Comparison of ENCODE assay signal across 8 cellular contexts in genomic region chr17:30092886-30093285, GRCh38. TPM values are rescaled to one million over a fixed set of nuclear protein-coding genes. Genes with fewer than 3 reads are reported as not detected.
DNase-seq lines count a peak whose midpoint lies in the region; ATAC-seq and TF ChIP-seq lines count a peak whose summit lies in the region.
"Had no signal": no experiment of that assay in that cellular context is flagged by ENCODE, and none has a peak within 500 bp of the region (broad histone marks: within the 10 kb centered on the region; RNA-seq: fewer than 3 reads in every experiment).

No MANE protein-coding gene starts in this region.

- no peaks in the 10 kb centered on the region for H3K27me3 ChIP-seq in SK-N-SH (ENCODE audit: insufficient read depth)
- H3K27me3 ChIP-seq in KMS-11 (ENCODE audit: insufficient read depth, low read depth) = no peaks in the 10 kb centered on the region; the same call in 1 of the 2 replicates
- H3K27me3 ChIP-seq in foreskin keratinocyte = peaks cover 30% of the 10 kb centered on the region

- no peak overlapping the region for H3K4me3 ChIP-seq in SK-N-SH (ENCODE audit: low read depth in 2 of 2, low read length in 1 of 2)
- H3K4me3 ChIP-seq in KMS-11 (IDR thresholded peaks at IDR 0.05; ENCODE audit: insufficient read depth, low read depth, low read length) = no peak overlapping the region
- peak overlapping the region; percentile 27; the same call in 1 of the 2 replicates for H3K4me3 ChIP-seq in SK-N-MC
- H3K4me3 ChIP-seq: HAP-1 had no signal

- no peak overlapping the region for H3K4me2 ChIP-seq in SK-N-SH
- H3K4me2 ChIP-seq in KMS-11 = no peak overlapping the region; the same call in 1 of the 2 replicates

- TF ChIP-seq CTCF in SK-N-SH (IDR thresholded peaks at IDR 0.05) (no peak), KMS-11 (conservative IDR thresholded peaks at IDR 0.05; ENCODE audit: low read depth, low read length) (no peak), foreskin keratinocyte (conservative IDR thresholded peaks at IDR 0.05) (no peak)

- H3K9me2 ChIP-seq in SK-N-SH = no peaks in the 10 kb centered on the region

- peaks cover 25% of the 10 kb centered on the region for H3F3A ChIP-seq in SK-N-SH (replicated peaks; ENCODE audit: insufficient read depth)

- 0 out of 2 replicates have a peak overlapping the region, but pooled peaks have one; percentile 78 for H2AFZ ChIP-seq in SK-N-SH (ENCODE audit: low read depth)
- peak overlapping the region; percentile 48; the same call in 1 of the 2 replicates for H2AFZ ChIP-seq in KMS-11 (ENCODE audit: low read depth)

- no peaks in the 10 kb centered on the region for H3K36me3 ChIP-seq in SK-N-SH (replicated peaks in 1 of 2; ENCODE audit: control insufficient read depth in 1 of 2, insufficient read depth in 2 of 2, low read length in 1 of 2)
- H3K36me3 ChIP-seq in KMS-11 (ENCODE audit: insufficient read depth) = no peaks in the 10 kb centered on the region
- no peaks in the 10 kb centered on the region for H3K36me3 ChIP-seq in SK-N-MC (ENCODE audit: insufficient read depth, low read length)
- H3K36me3 ChIP-seq: HAP-1 had no signal

- no peak overlapping the region for H3K9ac ChIP-seq in SK-N-SH
- no peak overlapping the region for H3K9ac ChIP-seq in KMS-11
- H3K9ac ChIP-seq in SK-N-MC (ENCODE audit: insufficient read length) = peak overlapping the region; percentile 46

- POLR2A ChIA-PET in SK-N-SH (lab: Yijun Ruan, JAX) = no interaction called here

- CTCF ChIA-PET in SK-N-SH (lab: Yijun Ruan, JAX) = interaction anchor here (0.6 to 6.8 kb wide), 84 partner anchors 11 to 969 kb away, joined by 3 to 81 read pairs (median 4); partner anchors contain the start of genes EFCAB5, MYO18A and SSH2

- TF ChIP-seq RAD21 in SK-N-SH (IDR thresholded peaks at IDR 0.05; ENCODE audit: low read length) = no peak

- DNase-seq in SK-N-SH (no peak), SK-N-MC (ENCODE audit: low read depth, low spot score) (no peak), foreskin keratinocyte (no peak)

- H3K4me1 ChIP-seq in SK-N-SH (ENCODE audit: control insufficient read depth in 1 of 2, insufficient read depth in 2 of 2, low read depth in 1 of 2, low read length in 1 of 2) = peaks cover 0 to 31% of the 10 kb centered on the region in 2 experiments; a peak in 2 of 4 replicates
- peaks cover 11% of the 10 kb centered on the region for H3K4me1 ChIP-seq in KMS-11 (ENCODE audit: low read depth, poor library complexity, severe bottlenecking)
- no peaks in the 10 kb centered on the region for H3K4me1 ChIP-seq in foreskin keratinocyte
- H3K4me1 ChIP-seq: HAP-1 had no signal

- no peaks in the 10 kb centered on the region for H4K20me1 ChIP-seq in SK-N-SH (ENCODE audit: insufficient read depth)
- no peaks in the 10 kb centered on the region for H4K20me1 ChIP-seq in KMS-11 (ENCODE audit: insufficient read depth)

- ATAC-seq in SK-N-SH treated with all-trans-retinoic acid at 6 μM for 48 hours (no peak), HG03378 (IDR thresholded peaks at IDR 0.05; ENCODE audit: unreplicated experiment) (no peak), GM18502 (IDR thresholded peaks at IDR 0.05; ENCODE audit: poor library complexity, unreplicated experiment) (no peak), foreskin keratinocyte (no peak)

- no peak for TF ChIP-seq EP300 in SK-N-SH (IDR thresholded peaks at IDR 0.05; ENCODE audit: borderline replicate concordance in 1 of 2, low read depth in 1 of 2, low read length in 1 of 2)

- H3K9me3 ChIP-seq in SK-N-SH (no peaks in the 10 kb centered on the region), SK-N-MC (ENCODE audit: low read depth, low read length) (no peaks in the 10 kb centered on the region)
- H3K9me3 ChIP-seq: HAP-1 had no signal

- H3K79me2 ChIP-seq in SK-N-SH (ENCODE audit: insufficient read depth) (no peaks in the 10 kb centered on the region), KMS-11 (ENCODE audit: insufficient read depth, low read depth) (no peaks in the 10 kb centered on the region)

- H3K27ac ChIP-seq in SK-N-SH (ENCODE audit: low read depth in 2 of 2, low read length in 1 of 2) = no peak overlapping the region
- H3K27ac ChIP-seq in KMS-11 = no peak overlapping the region
- peak overlapping the region; percentile 67 for H3K27ac ChIP-seq in SK-N-MC
- H3K27ac ChIP-seq in foreskin keratinocyte = no peak overlapping the region

TF ChIP-seq in SK-N-SH, 30 proteins besides CTCF, POLR2A, EP300 and RAD21 (continues in another document):
- no peak for TF ChIP-seq SIN3A (IDR thresholded peaks at IDR 0.05; ENCODE audit: borderline replicate concordance, low read depth, low read length)
- no peak for TF ChIP-seq SMC3 (IDR thresholded peaks at IDR 0.05; ENCODE audit: low read depth, low read length)
- TF ChIP-seq TAF1 (IDR thresholded peaks at IDR 0.05; ENCODE audit: borderline replicate concordance, low read depth, low read length) = no peak
- no peak for TF ChIP-seq ELF1 (IDR thresholded peaks at IDR 0.05)
- no peak for TF ChIP-seq NFIC (IDR thresholded peaks at IDR 0.05; ENCODE audit: borderline replicate concordance)
- TF ChIP-seq MEF2A (IDR thresholded peaks at IDR 0.05; ENCODE audit: borderline replicate concordance, low read depth) = no peak
- no peak for TF ChIP-seq ZBTB33 (IDR thresholded peaks at IDR 0.05; ENCODE audit: borderline replicate concordance, low read depth)
- no peak for TF ChIP-seq NRF1 (IDR thresholded peaks at IDR 0.05; ENCODE audit: low read depth, low read length)
- no peak for TF ChIP-seq RFX5 (IDR thresholded peaks at IDR 0.05; ENCODE audit: low read length)
- no peak for TF ChIP-seq YY1 (IDR thresholded peaks at IDR 0.05; ENCODE audit: low read depth)
- no peak for TF ChIP-seq MAX (IDR thresholded peaks at IDR 0.05; ENCODE audit: low read depth)

TF ChIP-seq in SK-N-SH treated with all-trans-retinoic acid at 6 μM for 48 hours, 23 proteins besides CTCF, POLR2A, EP300 and RAD21:
- TF ChIP-seq ISL1 (CRISPR knock-in tag; IDR thresholded peaks at IDR 0.05) (no peak), RARB (CRISPR knock-in tag; IDR thresholded peaks at IDR 0.05) (no peak), ZC3H10 (CRISPR knock-in tag; IDR thresholded peaks at IDR 0.05) (no peak)

RNA-seq across cellular contexts. Expression of gene NSRP1, which starts 23.7 kb away (rescaled TPM):
- 9.6 and 10.8 TPM in 2 replicates for polyA plus RNA-seq in SK-N-SH (2012; rRNA removed)
- polyA plus RNA-seq in SK-N-SH (2012; cell fraction: cytosol; rRNA removed) = 12.3 and 18.5 TPM in 2 replicates
- polyA plus RNA-seq in SK-N-SH (2012; cell fraction: nucleus; rRNA removed) = 7.2 and 13.1 TPM in 2 replicates
- total RNA-seq in foreskin keratinocyte = 12.9 and 16.9 TPM in 2 replicates
- 11.6 and 12.9 TPM in 2 replicates for polyA plus RNA-seq in foreskin keratinocyte
